Comparison of ENCODE assay signal across 31 cellular contexts in genomic region chr10:114930320-114930719, GRCh38.
"Had no signal": no experiment of that assay in that cellular context is flagged by ENCODE, and none has a peak within 500 bp of the region (broad histone marks: within the 10 kb centered on the region; RNA-seq: fewer than 3 reads in every experiment).

No MANE protein-coding gene starts in this region.

- H3K27ac ChIP-seq: ascending aorta, epithelial cell of prostate, esophagus squamous epithelium, gastrocnemius medialis, left ventricle myocardium inferior, pancreas, prostate gland, upper lobe of right lung, VCaP had no signal

- ATAC-seq: gastrocnemius medialis; naive thymus-derived CD4-positive, alpha-beta T cell; pancreas; sciatic nerve; stimulated activated memory B cell treated with anti-CD40 and anti-IgM and Interleukin-4, amounts not matched to agents 10 μg/mL and 1 μg/mL and 100 μg/mL, for 72 hours; stimulated activated naive CD8-positive, alpha-beta T cell treated with anti-CD3 and anti-CD28 coated beads, Interleukin-15, amount 100 ng/mL, for 72 hours; upper lobe of right lung had no signal

- DNase-seq: activated CD4-positive, alpha-beta T cell treated with anti-CD3 and anti-CD28 coated beads for 4 hours; activated CD4-positive, alpha-beta T cell treated with anti-CD3 and anti-CD28 coated beads, Interleukin-2, amount 50 U/mL, for 4 hours; activated CD8-positive, alpha-beta memory T cell treated with anti-CD3 and anti-CD28 coated beads, Interleukin-2, amount 50 U/mL, for 4 hours; activated gamma-delta T cell; activated naive CD4-positive, alpha-beta T cell treated with anti-CD3 and anti-CD28 coated beads, Interleukin-2, amount 10 ng/mL, durations not matched to agents 7 days and 5 days; activated naive CD8-positive, alpha-beta T cell treated with anti-CD3 and anti-CD28 coated beads, Interleukin-2, amount 10 ng/mL, durations not matched to agents 7 days and 5 days; activated T-cell treated with anti-CD3 and anti-CD28 coated beads, Interleukin-2, amount 50 U/mL, for 24 hours; dermis blood vessel endothelial cell; effector CD8-positive, alpha-beta T cell; esophagus squamous epithelium; gastrocnemius medialis; glutamatergic neuron; islet precursor cell; left ventricle myocardium inferior; naive thymus-derived CD4-positive, alpha-beta T cell; nucleus accumbens; pancreas; retina; small intestine; stimulated activated CD4-positive, alpha-beta T cell treated with anti-CD3 and anti-CD28 coated beads, Interleukin-4, amount 100 ng/mL, for 4 hours; stimulated activated CD8-positive, alpha-beta memory T cell treated with anti-CD3 and anti-CD28 coated beads, Interleukin-4, amount 100 ng/mL, for 48 hours; stimulated activated naive CD8-positive, alpha-beta T cell treated with anti-CD3 and anti-CD28 coated beads, Interleukin-15, amount 100 ng/mL, for 72 hours; substantia nigra; upper lobe of right lung had no signal

- H3K4me1 ChIP-seq: ascending aorta, pancreas, prostate gland, upper lobe of right lung had no signal

- H3K4me3 ChIP-seq: ascending aorta, esophagus squamous epithelium, gastrocnemius medialis, left ventricle myocardium inferior, lung, pancreas, prostate gland, upper lobe of right lung had no signal

- H3K9me3 ChIP-seq: ascending aorta, gastrocnemius medialis, pancreas, prostate gland, upper lobe of right lung had no signal

- H3K27me3 ChIP-seq: ascending aorta, esophagus squamous epithelium, gastrocnemius medialis, pancreas had no signal

- H3K36me3 ChIP-seq: ascending aorta, esophagus squamous epithelium, gastrocnemius medialis, left ventricle myocardium inferior, pancreas, prostate gland, upper lobe of right lung had no signal
